In genomic region chr13:72864142-72865035, GRCh38 we compare ENCODE assay signal across 9 cellular contexts.
A peak's percentile ranks its signal among the peaks of the same experiment; 100 is the strongest.
DNase-seq lines count a peak whose midpoint lies in the region; ATAC-seq and TF ChIP-seq lines count a peak whose summit lies in the region.
"Had no signal": no experiment of that assay in that cellular context is flagged by ENCODE, and none has a peak within 500 bp of the region (broad histone marks: within the 10 kb centered on the region; RNA-seq: fewer than 3 reads in every experiment).

No MANE protein-coding gene starts in this region.

- no peak overlapping the region for H2BK5ac ChIP-seq in mesenchymal stem cell (ENCODE audit: low read depth, low read length, poor library complexity, severe bottlenecking)

- DNase-seq in activated CD4-positive, alpha-beta T cell treated with anti-CD3 and anti-CD28 coated beads, Interleukin-2, amount 10 ng/mL, durations not matched to agents 24 days and 14 days = no peak
- DNase-seq in activated CD4-positive, alpha-beta T cell treated with anti-CD3 and anti-CD28 coated beads for 4 hours = no peak
- DNase-seq in mesenchymal stem cell (peak; percentile 9), right atrium auricular region (ENCODE audit: low spot score) (no peak), NCI-H2196 (lab: John Stamatoyannopoulos, UW; ENCODE audit: unreplicated experiment) (no peak), testis (no peak)

- ATAC-seq in GM21528 (IDR thresholded peaks at IDR 0.05; ENCODE audit: low FRiP score, unreplicated experiment) = peak; percentile 90
- peak; percentile 89 for ATAC-seq in HG03460 (IDR thresholded peaks at IDR 0.05; ENCODE audit: unreplicated experiment)

- no peak overlapping the region for H2BK15ac ChIP-seq in mesenchymal stem cell (ENCODE audit: low read depth, poor library complexity, severe bottlenecking)

- H3K9me3 ChIP-seq in mesenchymal stem cell (ENCODE audit: control insufficient read depth, low read length) (no peaks in the 10 kb centered on the region), right atrium auricular region (no peaks in the 10 kb centered on the region), testis (no peaks in the 10 kb centered on the region)

- peak overlapping the region; percentile 36 for H3K4me3 Mint-ChIP-seq in activated CD4-positive, alpha-beta T cell treated with anti-CD3 and anti-CD28 coated beads, Interleukin-2, amount 10 ng/mL, durations not matched to agents 24 days and 14 days
- H3K4me3 Mint-ChIP-seq: T-helper 1 cell treated with Interleukin-12 subunit alpha and Interleukin-12 subunit beta and Interleukin-4 antibody, amounts not matched to agents 30 μg/mL and 1 μg/mL, for 36 hours had no signal

- no peak overlapping the region for H2AFZ ChIP-seq in mesenchymal stem cell (ENCODE audit: low read depth, low read length)

- WGBS in mesenchymal stem cell = 97% methylated on average over 2 of the region's 9 CpGs
- 91 to 92% methylated on average over 9 of the region's 9 CpGs for WGBS in testis, 2 donors

- H3K27me3 Mint-ChIP-seq in activated CD4-positive, alpha-beta T cell treated with anti-CD3 and anti-CD28 coated beads, Interleukin-2, amount 10 ng/mL, durations not matched to agents 24 days and 14 days = no peaks in the 10 kb centered on the region

- no peak overlapping the region for H3K4ac ChIP-seq in mesenchymal stem cell (ENCODE audit: low read depth in 1 of 2, low read length in 2 of 2)

- H3K79me1 ChIP-seq in mesenchymal stem cell (replicated peaks; ENCODE audit: low read length, poor library complexity, severe bottlenecking) = peaks cover 3% of the 10 kb centered on the region

- no peak overlapping the region for H4K8ac ChIP-seq in mesenchymal stem cell (ENCODE audit: low read length)

- peak overlapping the region; percentile 63 for H3K9ac ChIP-seq in mesenchymal stem cell (ENCODE audit: low read length)

- H3K4me1 Mint-ChIP-seq in activated CD4-positive, alpha-beta T cell treated with anti-CD3 and anti-CD28 coated beads, Interleukin-2, amount 10 ng/mL, durations not matched to agents 24 days and 14 days = peaks cover 11% of the 10 kb centered on the region

- H2BK120ac ChIP-seq in mesenchymal stem cell (ENCODE audit: low read depth, low read length) = no peak overlapping the region

- no peak overlapping the region for H2BK12ac ChIP-seq in mesenchymal stem cell (ENCODE audit: low read length in 2 of 2)

- H3K23ac ChIP-seq in mesenchymal stem cell (ENCODE audit: low read length in 2 of 2) = no peak overlapping the region

- H3K9me3 Mint-ChIP-seq in activated CD4-positive, alpha-beta T cell treated with anti-CD3 and anti-CD28 coated beads, Interleukin-2, amount 10 ng/mL, durations not matched to agents 24 days and 14 days = peaks cover 3% of the 10 kb centered on the region

- H3K14ac ChIP-seq in mesenchymal stem cell (ENCODE audit: low read length in 2 of 2) = no peak overlapping the region

- no peak overlapping the region for H2AK5ac ChIP-seq in mesenchymal stem cell (ENCODE audit: low read length, severe bottlenecking)

- TF ChIP-seq CTCF in right atrium auricular region (IDR thresholded peaks at IDR 0.05) = no peak
- no peak for TF ChIP-seq CTCF in testis (IDR thresholded peaks at IDR 0.05)

- peak overlapping the region; percentile 87 for H3K27ac Mint-ChIP-seq in activated CD4-positive, alpha-beta T cell treated with anti-CD3 and anti-CD28 coated beads, Interleukin-2, amount 10 ng/mL, durations not matched to agents 24 days and 14 days
- H3K27ac Mint-ChIP-seq: T-helper 1 cell treated with Interleukin-12 subunit alpha and Interleukin-12 subunit beta and Interleukin-4 antibody, amounts not matched to agents 30 μg/mL and 1 μg/mL, for 36 hours had no signal

- no peak overlapping the region for H3K4me2 ChIP-seq in mesenchymal stem cell (ENCODE audit: low read length, poor library complexity, severe bottlenecking)

- H3K36me3 Mint-ChIP-seq in activated CD4-positive, alpha-beta T cell treated with anti-CD3 and anti-CD28 coated beads, Interleukin-2, amount 10 ng/mL, durations not matched to agents 24 days and 14 days (ENCODE audit: low read depth) = peaks cover 32% of the 10 kb centered on the region

- no peak overlapping the region for H3K27ac ChIP-seq in mesenchymal stem cell (ENCODE audit: low read length, poor library complexity, severe bottlenecking)
- H3K27ac ChIP-seq in right atrium auricular region = no peak overlapping the region
- no peak overlapping the region for H3K27ac ChIP-seq in testis

- H3K18ac ChIP-seq in mesenchymal stem cell (ENCODE audit: low read depth in 1 of 2, low read length in 2 of 2) = no peak overlapping the region

- H3K4me1 ChIP-seq in mesenchymal stem cell (ENCODE audit: control insufficient read depth, insufficient read depth, low read depth, low read length) (no peaks in the 10 kb centered on the region), right atrium auricular region (no peaks in the 10 kb centered on the region), testis (no peaks in the 10 kb centered on the region)

- H3K36me3 ChIP-seq in mesenchymal stem cell (ENCODE audit: control insufficient read depth in 1 of 2, insufficient read depth in 2 of 2, low read depth in 1 of 2, low read length in 2 of 2) (peaks cover 0 to 11% of the 10 kb centered on the region in 2 experiments), right atrium auricular region (no peaks in the 10 kb centered on the region), testis (ENCODE audit: low read depth, missing control alignments) (no peaks in the 10 kb centered on the region)

- H4K91ac ChIP-seq in mesenchymal stem cell (ENCODE audit: low read length) = no peak overlapping the region

- H3K4me3 ChIP-seq in mesenchymal stem cell (ENCODE audit: insufficient read depth in 1 of 2, low read depth in 1 of 2, low read length in 2 of 2) (peak overlapping the region in 1 of 2 experiments; percentile 21), right atrium auricular region (no peak overlapping the region), testis (no peak overlapping the region)

- intact Hi-C loops in activated CD4-positive, alpha-beta T cell treated with anti-CD3 and anti-CD28 coated beads, Interleukin-2, amount 10 ng/mL, durations not matched to agents 24 days and 14 days (cut with micrococcal nuclease) = no loop called here
- intact Hi-C loops in testis (cut with DNase I; ENCODE audit: low total_unique reads) = no loop called here

- H3K27me3 ChIP-seq in mesenchymal stem cell (ENCODE audit: control insufficient read depth in 1 of 2, insufficient read depth in 1 of 2, low read length in 2 of 2) (no peaks in the 10 kb centered on the region), right atrium auricular region (no peaks in the 10 kb centered on the region), testis (no peaks in the 10 kb centered on the region)

- TF ChIP-seq POLR2A in testis (IDR thresholded peaks at IDR 0.05) = no peak
